ENCODE assay signal across 23 cellular contexts in the genomic region with DNA sequence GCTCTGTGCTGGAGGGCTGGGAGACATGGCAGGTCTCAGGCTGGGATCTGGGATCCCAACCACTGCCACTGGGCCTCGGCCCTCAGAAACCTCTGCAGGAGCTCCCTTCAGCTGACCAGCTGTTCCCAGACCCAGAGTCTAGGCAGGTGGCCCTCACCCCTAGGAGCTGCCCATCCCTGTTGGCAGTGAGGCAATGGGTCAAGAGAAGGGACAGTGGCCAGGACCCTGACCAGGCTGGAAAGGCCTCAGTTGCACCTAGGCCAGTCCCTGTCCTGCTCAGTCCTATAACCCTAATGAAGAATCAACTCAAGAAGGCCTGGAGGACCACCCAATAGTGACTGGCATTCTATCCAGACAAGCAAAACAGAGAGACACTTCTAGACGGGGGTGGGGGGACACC. TPM values are rescaled to one million over a fixed set of nuclear protein-coding genes. Genes with fewer than 3 reads are reported as not detected.
"Had no signal": no experiment of that assay in that cellular context is flagged by ENCODE, and none has a peak within 500 bp of the region (broad histone marks: within the 10 kb centered on the region; RNA-seq: fewer than 3 reads in every experiment).

No MANE protein-coding gene starts in this region.

RNA-seq across cellular contexts. Expression of a gene that starts 52.4 kb away (rescaled TPM):
- total RNA-seq: heart left ventricle; hepatocyte; kidney epithelial cell; left lung; liver; lung; mononuclear cell; myocyte; naive thymus-derived CD4-positive, alpha-beta T cell; natural killer cell treated with Interleukin-12 subunit alpha and Interleukin-12 subunit beta and Interleukin-15 and Interleukin-18, amount 100 ng/mL, for 72 hours; omental fat pad; ovary; progenitor cell of endocrine pancreas; pulmonary artery endothelial cell; renal cortical epithelial cell; right atrium auricular region; subcutaneous adipose tissue; suprapubic skin; thoracic aorta; urinary bladder; vagina had no signal
- polyA plus RNA-seq: heart left ventricle; hepatocyte; liver; lung; naive thymus-derived CD4-positive, alpha-beta T cell; neural cell; ovary; small intestine; urinary bladder had no signal
